Comparison of ENCODE assay signal across 16 cellular contexts in the genomic region with DNA sequence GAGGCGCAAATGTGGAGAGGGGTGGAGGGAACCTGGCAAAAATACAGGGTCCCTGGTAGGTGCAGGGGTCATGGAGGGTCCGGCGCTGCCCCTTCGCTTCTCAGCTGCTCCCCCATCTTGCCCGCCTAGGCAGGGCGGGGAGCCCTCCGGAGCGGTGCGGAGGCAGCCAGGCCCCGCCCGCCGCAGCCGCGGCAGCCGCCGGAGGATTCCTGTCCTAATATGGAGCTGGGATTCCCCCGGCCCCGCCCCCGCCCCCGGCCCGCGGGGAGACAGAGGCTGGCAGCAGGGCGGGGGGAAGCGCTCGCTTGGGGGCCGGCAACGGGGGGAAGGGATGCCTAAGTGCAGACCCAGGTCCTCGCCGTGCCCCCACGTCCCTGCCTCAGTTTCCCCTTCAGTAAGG. TPM values are rescaled to one million over a fixed set of nuclear protein-coding genes. Genes with fewer than 3 reads are reported as not detected.
DNase-seq lines count a peak whose midpoint lies in the region; ATAC-seq, FAIRE-seq and TF ChIP-seq lines count a peak whose summit lies in the region.
"Had no signal": no experiment of that assay in that cellular context is flagged by ENCODE, and none has a peak within 500 bp of the region (broad histone marks: within the 10 kb centered on the region; RNA-seq: fewer than 3 reads in every experiment).

No MANE protein-coding gene starts in this region.

- POLR2A ChIA-PET in WTC11 (lab: Charles Lee) = interaction anchor here (1.0 kb wide), 1 partner anchor 11 kb away, joined by 3 read pairs; no protein-coding TSS in a partner anchor

- H3K9me3 Mint-ChIP-seq in WTC11 (no peaks in the 10 kb centered on the region), nephron progenitor cell (peaks cover 3% of the 10 kb centered on the region)

- CTCF ChIA-PET in WTC11 (lab: Charles Lee) = interaction anchor here (0.6 to 5.2 kb wide), 14 partner anchors 8 to 258 kb away, joined by 3 to 56 read pairs (median 5); partner anchors contain the start of genes DPP3, MRPL11, PELI3 and RBM4B

- peaks cover 0 to 2% of the 10 kb centered on the region in 2 donors for H3K27me3 ChIP-seq in small intestine (ENCODE audit: control insufficient read depth in 2 of 2, insufficient read depth in 2 of 2, low read length in 2 of 2)

- peak overlapping the region; percentile 68 for H3K4me3 Mint-ChIP-seq in WTC11
- peak overlapping the region; percentile 30 for H3K4me3 Mint-ChIP-seq in nephron progenitor cell
- H3K4me3 Mint-ChIP-seq: dendritic cell treated with granulocyte-macrophage colony-stimulating factor and Interleukin-4, amounts not matched to agents 40 ng/mL and 50 ng/mL, for 4 days had no signal

- WGBS in small intestine, 3 donors = 5 to 14% (median 7%) methylated on average over 8 to 30 of the region's 30 CpGs

- no peaks in the 10 kb centered on the region for H3K4me1 ChIP-seq in small intestine (ENCODE audit: control insufficient read depth in 2 of 2, insufficient read depth in 1 of 2, low read depth in 1 of 2, low read length in 1 of 2)

- H3K36me3 Mint-ChIP-seq in WTC11 (no peaks in the 10 kb centered on the region), nephron progenitor cell (ENCODE audit: low read depth) (no peaks in the 10 kb centered on the region)

- FAIRE-seq in small intestine (lab: Jason Lieb, UNC) = no peak
- FAIRE-seq: K562, keratinocyte had no signal

- H3K36me3 ChIP-seq in small intestine (ENCODE audit: control insufficient read depth in 2 of 2, insufficient read depth in 2 of 2, low read length in 2 of 2) = no peaks in the 10 kb centered on the region

- no peaks in the 10 kb centered on the region for H3K9me3 ChIP-seq in small intestine (ENCODE audit: control insufficient read depth, low read depth)

- H3K27ac Mint-ChIP-seq in WTC11 (no peak overlapping the region), nephron progenitor cell (no peak overlapping the region)
- H3K27ac Mint-ChIP-seq: activated T-cell treated with anti-CD3 and anti-CD28 coated beads, Interleukin-2, amount 50 U/mL, for 72 hours; dendritic cell treated with granulocyte-macrophage colony-stimulating factor and Interleukin-4, amounts not matched to agents 40 ng/mL and 50 ng/mL, for 4 days had no signal

- H3K4me1 Mint-ChIP-seq in WTC11 = peaks cover 34% of the 10 kb centered on the region
- peaks cover 19% of the 10 kb centered on the region for H3K4me1 Mint-ChIP-seq in nephron progenitor cell

- H3K27ac ChIP-seq in small intestine (ENCODE audit: low read depth in 1 of 2, low read length in 1 of 2) = no peak overlapping the region
- H3K27ac ChIP-seq: PC-9 had no signal

- H3K4me3 ChIP-seq in small intestine (ENCODE audit: low read depth in 1 of 2, low read length in 2 of 2) = no peak overlapping the region
- H3K4me3 ChIP-seq: K562, PC-9 had no signal

- peaks cover 68% of the 10 kb centered on the region for H3K27me3 Mint-ChIP-seq in WTC11 (ENCODE audit: low read depth)
- peaks cover 58% of the 10 kb centered on the region for H3K27me3 Mint-ChIP-seq in nephron progenitor cell (ENCODE audit: low read depth, poor library complexity)

- DNase-seq in NCI-H2029 (lab: John Stamatoyannopoulos, UW) = peak; percentile 4
- no peak for DNase-seq in NCI-H2029 treated with DMSO at 0.1 percent for 48 hours (lab: John Stamatoyannopoulos, UW)
- DNase-seq in NCI-H1092 treated with DMSO at 0.1 percent for 48 hours (lab: John Stamatoyannopoulos, UW) = peak; percentile 68
- DNase-seq in WTC11 (ENCODE audit: low spot score) = peak; percentile 82
- peak; percentile 56 for DNase-seq in nephron progenitor cell
- DNase-seq in CD1c-positive myeloid dendritic cell (ENCODE audit: extremely low spot score) = no peak
- no peak for DNase-seq in activated effector memory CD4-positive, alpha-beta T cell treated with anti-CD3 and anti-CD28 coated beads, Interleukin-2, amount 50 U/mL, for 16 hours
- DNase-seq in small intestine = no peak
- DNase-seq: activated T-cell treated with anti-CD3 and anti-CD28 coated beads, Interleukin-2, amount 50 U/mL, for 72 hours; midbrain; NCI-H1436 treated with DMSO at 0.1 percent for 48 hours; PC-9; trophoblast cell had no signal

- peak; percentile 61 for ATAC-seq in WTC11
- ATAC-seq: activated T-cell treated with anti-CD3 and anti-CD28 coated beads, Interleukin-2, amount 50 U/mL, for 72 hours; K562 had no signal

- TF ChIP-seq CTCF in WTC11 (IDR thresholded peaks at IDR 0.05) (no peak), nephron progenitor cell (IDR thresholded peaks at IDR 0.05) (no peak)

TF ChIP-seq in WTC11, 78 proteins besides CTCF, POLR2A, EP300 and RAD21:
- TF ChIP-seq RELA (CRISPR knock-in tag; IDR thresholded peaks at IDR 0.05; ENCODE audit: borderline replicate concordance) (no peak), SP1 (CRISPR knock-in tag; conservative IDR thresholded peaks at IDR 0.05) (peak; percentile 39), SMAD3 (CRISPR knock-in tag; IDR thresholded peaks at IDR 0.05; ENCODE audit: borderline replicate concordance) (no peak)

RNA-seq across cellular contexts. Expression of gene NPAS4, which starts 1.0 kb away (rescaled TPM):
- total RNA-seq in WTC11 (2021) = 0.27 to 0.79 TPM (median 0.44 TPM) in 3 replicates
- polyA plus RNA-seq in small intestine = under 1 TPM in 1 of 3 donors, not detected in 2; 0.10 TPM
- total RNA-seq: activated T-cell treated with anti-CD3 and anti-CD28 coated beads, Interleukin-2, amount 50 U/mL, for 72 hours; K562; PC-9 had no signal
- polyA plus RNA-seq: K562, keratinocyte had no signal

RNA-seq across cellular contexts. Expression of gene MRPL11, which starts 18.8 kb away (rescaled TPM):
- 131 to 137 TPM (median 135 TPM) in 3 replicates for total RNA-seq in WTC11 (2021)
- 100 to 1,000 TPM in 1 of 3 donors, 10 to 100 TPM in 2; 57.0 to 118 (median 57.6) TPM for polyA plus RNA-seq in small intestine

RNA-seq across cellular contexts. Expression of gene PELI3, which starts 46.9 kb away (rescaled TPM):
- 6.7 to 7.8 TPM (median 6.8 TPM) in 3 replicates for total RNA-seq in WTC11 (2021)
- polyA plus RNA-seq in small intestine = 1 to 10 TPM; 3.1 to 4.7 (median 4.6) TPM

RNA-seq across cellular contexts. Expression of gene SLC29A2, which starts 48.3 kb away (rescaled TPM):
- total RNA-seq in WTC11 (2021) = 30.2 to 36.6 TPM (median 35.3 TPM) in 3 replicates
- 10 to 100 TPM in 1 of 3 donors, 1 to 10 TPM in 1, under 1 TPM in 1; 0.89 to 16.2 (median 1.1) TPM for polyA plus RNA-seq in small intestine

Comparison
In these comparisons a context has a peak if more than half of its experiments do, and no peak if none do; other contexts are left out.
1. DNase-seq: peak in NCI-H2029 (single experiment), NCI-H1092 treated with DMSO at 0.1 percent for 48 hours (single experiment), WTC11 (single experiment) and nephron progenitor cell (single experiment); none in NCI-H2029 treated with DMSO at 0.1 percent for 48 hours (single experiment), CD1c-positive myeloid dendritic cell (single experiment), activated effector memory CD4-positive, alpha-beta T cell treated with anti-CD3 and anti-CD28 coated beads, Interleukin-2, amount 50 U/mL, for 16 hours (single experiment) and small intestine (single experiment).